ENCODE assay signal across 26 cellular contexts in the genomic region with DNA sequence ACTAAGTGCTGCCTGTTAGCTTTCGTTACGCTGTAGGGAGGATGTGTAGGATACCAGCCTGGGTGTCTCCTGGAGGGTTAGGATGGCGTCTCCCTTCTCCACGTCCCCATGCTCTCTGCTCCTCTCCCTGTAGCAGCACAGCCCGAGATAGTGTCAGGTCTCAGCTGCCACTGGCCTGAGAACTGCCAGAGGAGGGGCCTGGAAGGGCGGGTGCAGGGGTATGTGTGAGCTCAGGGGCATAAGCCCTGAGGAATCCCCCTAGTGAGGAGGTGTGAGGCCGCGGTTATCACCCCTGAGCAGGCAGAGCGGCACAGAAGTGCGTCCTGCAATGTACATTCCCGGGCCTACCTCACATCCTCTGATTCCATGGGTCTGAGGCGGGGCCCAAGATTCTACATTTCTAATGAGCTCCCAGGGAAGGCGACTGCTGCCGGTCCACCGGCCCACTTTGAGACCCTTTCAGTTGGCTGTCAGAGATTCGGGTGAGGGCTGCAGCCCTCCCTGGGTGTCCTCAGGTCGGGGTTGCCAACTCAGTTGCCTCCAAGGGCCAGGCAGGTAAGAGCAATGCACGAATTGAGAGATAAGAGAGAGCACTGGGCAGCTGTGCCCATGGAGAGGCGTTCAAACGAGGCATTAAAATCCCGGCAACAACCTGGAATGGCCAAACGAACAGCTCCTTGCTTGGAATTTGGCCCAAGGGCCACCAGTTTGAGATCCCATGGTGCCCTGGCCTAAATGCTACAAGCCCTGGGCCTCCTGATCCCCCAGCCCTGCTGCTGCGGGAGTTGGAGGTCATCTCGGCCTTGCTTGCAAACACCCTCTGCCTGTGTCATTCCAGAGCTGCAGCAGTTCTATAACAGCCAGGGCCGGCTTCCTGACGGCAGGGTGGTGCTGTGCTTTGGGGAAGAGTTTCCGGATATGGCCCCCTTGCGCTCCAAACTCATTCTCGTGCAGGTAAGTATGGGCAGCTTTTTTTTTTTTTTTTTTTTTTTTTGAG. TPM values are rescaled to one million over a fixed set of nuclear protein-coding genes. Genes with fewer than 3 reads are reported as not detected.
A peak's percentile ranks its signal among the peaks of the same experiment; 100 is the strongest.
DNase-seq lines count a peak whose midpoint lies in the region; ATAC-seq, FAIRE-seq and TF ChIP-seq lines count a peak whose summit lies in the region.
"Had no signal": no experiment of that assay in that cellular context is flagged by ENCODE, and none has a peak within 500 bp of the region (broad histone marks: within the 10 kb centered on the region; RNA-seq: fewer than 3 reads in every experiment).

No MANE protein-coding gene starts in this region.

- peaks cover 35% of the 10 kb centered on the region for H3K36me3 Mint-ChIP-seq in activated naive CD4-positive, alpha-beta T cell treated with anti-CD3 and anti-CD28 coated beads, Interleukin-2, amount 50 U/mL, for 24 hours
- H3K36me3 Mint-ChIP-seq in natural killer cell treated with Interleukin-12 subunit alpha and Interleukin-12 subunit beta and Interleukin-15 and Interleukin-18, amount 100 ng/mL, for 72 hours = peaks cover 32% of the 10 kb centered on the region
- H3K36me3 Mint-ChIP-seq: CD4-positive, alpha-beta memory T cell had no signal

- FAIRE-seq in GM12878 (lab: Jason Lieb, UNC) (no peak), HepG2 (lab: Jason Lieb, UNC) (no peak), frontal cortex (lab: Jason Lieb, UNC) (no peak)
- FAIRE-seq: A549 had no signal

- H3K9me3 ChIP-seq in GM12878 (replicated peaks; ENCODE audit: control insufficient read depth, insufficient read depth, low read length) = no peaks in the 10 kb centered on the region
- no peaks in the 10 kb centered on the region for H3K9me3 ChIP-seq in HepG2 (ENCODE audit: low read length)
- H3K9me3 ChIP-seq: A549, left lung, sigmoid colon had no signal

- 95% methylated on average over 29 of the region's 29 CpGs for WGBS in GM12878 (ENCODE audit: insufficient coverage, insufficient replicate concordance, low lambda C conversion rate, missing lambda C conversion rate)
- 55% methylated on average over 27 of the region's 29 CpGs for WGBS in HepG2 (ENCODE audit: low lambda C conversion rate)

- H3K36me3 ChIP-seq in GM12878 (ENCODE audit: control insufficient read depth in 2 of 2, insufficient read depth in 2 of 2, low read length in 1 of 2) = peaks cover 45 to 51% of the 10 kb centered on the region in 2 experiments
- no peaks in the 10 kb centered on the region for H3K36me3 ChIP-seq in HepG2 (replicated peaks in 1 of 2; ENCODE audit: control insufficient read depth in 1 of 2, insufficient read depth in 2 of 2, low read length in 2 of 2)
- H3K36me3 ChIP-seq: sigmoid colon had no signal

- no TSS peak for BruUV-seq in GM12878 (replicated peaks; lab: Mats Ljungman, UMichigan)
- no TSS peak for BruUV-seq in HepG2 (replicated peaks; lab: Mats Ljungman, UMichigan)

- no peak for TF ChIP-seq CTCF in GM12878 (IDR thresholded peaks at IDR 0.05 in 2 of 3, conservative IDR thresholded peaks at IDR 0.05 in 1 of 3; ENCODE audit: control insufficient read depth in 2 of 3, extremely low read depth in 1 of 3, insufficient read depth in 1 of 3, low read depth in 3 of 3, low read length in 3 of 3)
- TF ChIP-seq CTCF in HepG2 (CRISPR knock-in tag; IDR thresholded peaks at IDR 0.05) = no peak

- H3K27ac ChIP-seq in GM12878 (ENCODE audit: control insufficient read depth, insufficient read depth) (no peak overlapping the region), HepG2 (ENCODE audit: extremely low read length, insufficient read depth, low read length) (no peak overlapping the region)
- H3K27ac ChIP-seq: A549, left lung, PC-9, sigmoid colon had no signal

- TF ChIP-seq RAD21 in GM12878 (IDR thresholded peaks at IDR 0.05; ENCODE audit: insufficient read depth, low read depth, low read length) = no peak
- TF ChIP-seq RAD21 in HepG2 (CRISPR knock-in tag; IDR thresholded peaks at IDR 0.05) = no peak

- peak; percentile 36; the same call in 1 of the 2 replicates for TF ChIP-seq POLR2A in GM12878 (IDR thresholded peaks at IDR 0.05; ENCODE audit: low read depth, low read length)
- no peak for TF ChIP-seq POLR2A in HepG2 (IDR thresholded peaks at IDR 0.05; ENCODE audit: insufficient read depth in 1 of 2, low read depth in 2 of 2, low read length in 2 of 2)

- in situ Hi-C loops in GM12878 (cut with MboI) = no loop called here
- in situ Hi-C loops in HepG2 (cut with HindIII; ENCODE audit: extremely low pct_ligation_motif_present, low pct_unique_long_range_greater_than_20kb) = no loop called here

- H3K4me1 Mint-ChIP-seq in activated naive CD4-positive, alpha-beta T cell treated with anti-CD3 and anti-CD28 coated beads, Interleukin-2, amount 50 U/mL, for 24 hours = peaks cover 35% of the 10 kb centered on the region
- H3K4me1 Mint-ChIP-seq in natural killer cell treated with Interleukin-12 subunit alpha and Interleukin-12 subunit beta and Interleukin-15 and Interleukin-18, amount 100 ng/mL, for 72 hours (ENCODE audit: low read depth in 2 of 2) = peaks cover 38 to 56% of the 10 kb centered on the region in 2 donors

- TF ChIP-seq EP300 in GM12878 (IDR thresholded peaks at IDR 0.05; ENCODE audit: borderline replicate concordance in 1 of 2, control insufficient read depth in 1 of 2, low read depth in 2 of 2, low read length in 2 of 2) = no peak
- no peak for TF ChIP-seq EP300 in HepG2 (IDR thresholded peaks at IDR 0.05; ENCODE audit: low read depth in 2 of 2, low read length in 2 of 2)
- no peak for TF ChIP-seq EP300 in HepG2 (CRISPR knock-in tag; IDR thresholded peaks at IDR 0.05; ENCODE audit: borderline replicate concordance)

- H3K9ac ChIP-seq in GM12878 (ENCODE audit: control insufficient read depth, insufficient read depth, low read length) = no peak overlapping the region
- no peak overlapping the region for H3K9ac ChIP-seq in HepG2 (ENCODE audit: insufficient read depth, low read depth, low read length)

- H2AFZ ChIP-seq in GM12878 (ENCODE audit: control insufficient read depth, low read depth, low read length) = no peak overlapping the region
- no peak overlapping the region for H2AFZ ChIP-seq in HepG2 (ENCODE audit: low read length)
- H2AFZ ChIP-seq: PC-9 had no signal

- no peak overlapping the region for H3K4me3 ChIP-seq in GM12878
- H3K4me3 ChIP-seq in HepG2 (replicated peaks in 1 of 3; ENCODE audit: insufficient read depth in 1 of 3, low read depth in 2 of 3, low read length in 3 of 3) = no peak overlapping the region
- H3K4me3 ChIP-seq: A549, left lung, PC-9, sigmoid colon had no signal

- no peaks in the 10 kb centered on the region for H3K27me3 Mint-ChIP-seq in activated naive CD4-positive, alpha-beta T cell treated with anti-CD3 and anti-CD28 coated beads, Interleukin-2, amount 50 U/mL, for 24 hours
- no peaks in the 10 kb centered on the region for H3K27me3 Mint-ChIP-seq in natural killer cell treated with Interleukin-12 subunit alpha and Interleukin-12 subunit beta and Interleukin-15 and Interleukin-18, amount 100 ng/mL, for 72 hours

- H3K4me1 ChIP-seq in GM12878 (ENCODE audit: control insufficient read depth, insufficient read depth, low read length) (peaks cover 33% of the 10 kb centered on the region), HepG2 (ENCODE audit: insufficient read depth, low read length) (peaks cover 15% of the 10 kb centered on the region)
- H3K4me1 ChIP-seq: A549, sigmoid colon had no signal

- POLR2A ChIA-PET in GM12878 (lab: Charles Lee) = interaction anchor here (1.1 kb wide), 1 partner anchor 17 kb away, joined by 3 read pairs; no protein-coding TSS in a partner anchor
- POLR2A ChIA-PET in HepG2 (lab: Yijun Ruan, JAX) = interaction anchor here (0.7 kb wide), 1 partner anchor 70 kb away, joined by 4 read pairs; no protein-coding TSS in a partner anchor

- CTCF ChIA-PET in GM12878 (lab: Yijun Ruan, JAX) (interaction anchor here (0.6 to 3.6 kb wide), 4 partner anchors 48 to 103 kb away, joined by 3 to 17 read pairs (median 3); no protein-coding TSS in a partner anchor), HepG2 (lab: Yijun Ruan, JAX; ENCODE audit: low intra/inter-chr PET ratio, low total read pairs) (no interaction called here)

- no peak for DNase-seq in activated naive CD4-positive, alpha-beta T cell treated with anti-CD3 and anti-CD28 coated beads, Interleukin-2, amount 50 U/mL, for 16 hours
- DNase-seq in GM12878 (ENCODE audit: low read depth, low spot score) (no peak), NCI-H1930 (lab: John Stamatoyannopoulos, UW) (no peak), HepG2 (ENCODE audit: low spot score) (no peak), frontal cortex (ENCODE audit: low spot score in 2 of 2) (no peak)
- DNase-seq in natural killer cell treated with Interleukin-12 subunit alpha and Interleukin-12 subunit beta and Interleukin-15 and Interleukin-18, amount 100 ng/mL, for 72 hours (ENCODE audit: low spot score) = peak; percentile 88
- DNase-seq: activated CD4-positive, alpha-beta T cell treated with anti-CD3 and anti-CD28 coated beads for 1 hour; activated effector memory CD4-positive, alpha-beta T cell treated with Interleukin-2 at 50 U/mL for 16 hours; CD4-positive, alpha-beta memory T cell; erythroblast; left lung; mesenchymal stem cell; NCI-H1417; NCI-H2081; NCI-H2227 treated with DMSO at 0.1 percent for 48 hours; NCI-H526; PC-9; sigmoid colon; stimulated activated CD4-positive, alpha-beta T cell treated with anti-CD3 and anti-CD28 coated beads, Interleukin-4, amount 100 ng/mL, for 24 hours had no signal

- H3K79me2 ChIP-seq in GM12878 (ENCODE audit: control insufficient read depth, insufficient read depth, low read length) = peaks cover 30% of the 10 kb centered on the region
- H3K79me2 ChIP-seq in HepG2 (ENCODE audit: insufficient read depth, low read length) = no peaks in the 10 kb centered on the region

- H3K27me3 ChIP-seq in GM12878 (replicated peaks in 1 of 2; ENCODE audit: control insufficient read depth in 2 of 2, insufficient read depth in 2 of 2, low read length in 1 of 2) = no peaks in the 10 kb centered on the region
- H3K27me3 ChIP-seq in HepG2 (ENCODE audit: control insufficient read depth in 1 of 2, insufficient read depth in 2 of 2, low read length in 2 of 2) = peaks cover 5 to 14% of the 10 kb centered on the region in 2 experiments; a peak in 3 of 5 replicates
- H3K27me3 ChIP-seq: left lung had no signal

- H3K4me2 ChIP-seq in GM12878 (ENCODE audit: control insufficient read depth, insufficient read depth) = no peak overlapping the region
- no peak overlapping the region for H3K4me2 ChIP-seq in HepG2 (ENCODE audit: low read depth, low read length)
- H3K4me2 ChIP-seq: A549, PC-9 had no signal

- peak; percentile 3; the same call in 1 of the 3 replicates for ATAC-seq in GM12878
- peak; percentile 75 to 89 for ATAC-seq in natural killer cell treated with Interleukin-12 subunit alpha and Interleukin-12 subunit beta and Interleukin-15 and Interleukin-18, amount 100 ng/mL, for 72 hours
- ATAC-seq in HepG2 = no peak
- no peak for ATAC-seq in GM18861 (IDR thresholded peaks at IDR 0.05; ENCODE audit: unreplicated experiment)
- ATAC-seq: A549, HCT116, left lung, SK-N-SH treated with all-trans-retinoic acid at 6 μM for 48 hours had no signal

- H4K20me1 ChIP-seq in GM12878 (ENCODE audit: control insufficient read depth, insufficient read depth) = peaks cover 7% of the 10 kb centered on the region; the same call in 1 of the 2 replicates
- H4K20me1 ChIP-seq in HepG2 (ENCODE audit: insufficient read depth, low read length) = no peaks in the 10 kb centered on the region

- H3K27ac Mint-ChIP-seq in activated naive CD4-positive, alpha-beta T cell treated with anti-CD3 and anti-CD28 coated beads, Interleukin-2, amount 50 U/mL, for 24 hours = peak overlapping the region; percentile 94
- H3K27ac Mint-ChIP-seq in natural killer cell treated with Interleukin-12 subunit alpha and Interleukin-12 subunit beta and Interleukin-15 and Interleukin-18, amount 100 ng/mL, for 72 hours = peak overlapping the region; percentile 47 to 85
- H3K27ac Mint-ChIP-seq: T-helper 1 cell treated with Interleukin-12 subunit alpha and Interleukin-12 subunit beta and Interleukin-4 antibody, amounts not matched to agents 30 μg/mL and 1 μg/mL, for 36 hours had no signal

- H3K9me3 Mint-ChIP-seq in activated naive CD4-positive, alpha-beta T cell treated with anti-CD3 and anti-CD28 coated beads, Interleukin-2, amount 50 U/mL, for 24 hours = no peaks in the 10 kb centered on the region
- no peaks in the 10 kb centered on the region for H3K9me3 Mint-ChIP-seq in natural killer cell treated with Interleukin-12 subunit alpha and Interleukin-12 subunit beta and Interleukin-15 and Interleukin-18, amount 100 ng/mL, for 72 hours
- H3K9me3 Mint-ChIP-seq: CD4-positive, alpha-beta memory T cell; T-helper 1 cell treated with Interleukin-12 subunit alpha and Interleukin-12 subunit beta and Interleukin-4 antibody, amounts not matched to agents 30 μg/mL and 1 μg/mL, for 36 hours had no signal

- RAD21 ChIA-PET in GM12878 (lab: Charles Lee; ENCODE audit: unreplicated experiment) = interaction anchor here (1.2 kb wide), 1 partner anchor 98 kb away, joined by 4 read pairs; no protein-coding TSS in a partner anchor

- intact Hi-C loops in GM12878 (cut with micrococcal nuclease; ENCODE audit: unreplicated experiment) = no loop called here
- intact Hi-C loops in HepG2 (cut with micrococcal nuclease; ENCODE audit: unreplicated experiment) = no loop called here

- H3K4me3 Mint-ChIP-seq in activated naive CD4-positive, alpha-beta T cell treated with anti-CD3 and anti-CD28 coated beads, Interleukin-2, amount 50 U/mL, for 24 hours = no peak overlapping the region
- peak overlapping the region; percentile 54 for H3K4me3 Mint-ChIP-seq in natural killer cell treated with Interleukin-12 subunit alpha and Interleukin-12 subunit beta and Interleukin-15 and Interleukin-18, amount 100 ng/mL, for 72 hours
- H3K4me3 Mint-ChIP-seq: CD4-positive, alpha-beta memory T cell; T-helper 1 cell treated with Interleukin-12 subunit alpha and Interleukin-12 subunit beta and Interleukin-4 antibody, amounts not matched to agents 30 μg/mL and 1 μg/mL, for 36 hours had no signal

- SMC1A ChIA-PET in GM12878 (lab: Charles Lee; ENCODE audit: uncharacterized antibody, unreplicated experiment) = interaction anchor here (0.8 to 1.2 kb wide), 3 partner anchors 11 to 30 kb away, joined by 3 to 4 read pairs (median 4); no protein-coding TSS in a partner anchor

RNA-seq across cellular contexts. Expression of a gene that starts 20.6 kb away (rescaled TPM):
- 220 and 236 TPM in 2 replicates for total RNA-seq in GM12878 (2013; cell fraction: nucleolus; rRNA removed)
- total RNA-seq in GM12878 (2014; rRNA removed) (229 and 237 TPM in 2 replicates), GM12878 (2014; rRNA removed; fragmentation: Illumina TruSeq; extraction: Trizol) (164 and 167 TPM in 2 replicates), GM12878 (2021) (181 and 191 TPM in 2 replicates), HepG2 (2016; rRNA removed; fragmentation: Illumina TruSeq; extraction: Trizol) (not detected in 2 replicates), frontal cortex (3.7 TPM)
- polyA plus RNA-seq in GM12878 (2011; ENCODE audit: low read depth) = 62.7 TPM
- polyA plus RNA-seq in GM12878 (2011; rRNA removed) (220 and 328 TPM in 2 replicates), GM12878 (2014; fragmentation: Illumina TruSeq; extraction: Trizol) (181 and 269 TPM in 2 replicates), GM12878 (2014; fragmentation: Nextera tagmentation; extraction: Ambion mirVana) (10 to 100 TPM; 17.1 to 34.5 TPM), GM12878 (2014; rRNA removed) (179 and 194 TPM in 2 replicates), GM12878 (2016; fragmentation: Nextera tagmentation; extraction: Ambion mirVana) (100 to 1,000 TPM; 104 to 121 TPM), HepG2 (2011; rRNA removed) (not detected in 2 replicates)
- polyA plus RNA-seq in GM12878 (2011; cell fraction: cytosol; rRNA removed) = 175 and 263 TPM in 2 replicates
- polyA plus RNA-seq in GM12878 (2011; cell fraction: nucleus; rRNA removed) = 312 and 314 TPM in 2 replicates
- polyA plus RNA-seq in GM12878 (2012) = 116 and 131 TPM in 2 replicates
- polyA minus RNA-seq in GM12878 (2011; rRNA and poly(A)+ RNA removed) = 201 and 208 TPM in 2 replicates
- polyA minus RNA-seq in GM12878 (2011; cell fraction: cytosol; rRNA and poly(A)+ RNA removed) = 109 and 123 TPM in 2 replicates
- polyA minus RNA-seq in GM12878 (2011; cell fraction: nucleus; rRNA and poly(A)+ RNA removed) = 155 and 194 TPM in 2 replicates
- total RNA-seq in natural killer cell treated with Interleukin-12 subunit alpha and Interleukin-12 subunit beta and Interleukin-15 and Interleukin-18, amount 100 ng/mL, for 72 hours = 100 to 1,000 TPM; 198 to 510 TPM
- not detected in 2 replicates for total RNA-seq in HepG2 (2016; cell fraction: cytosol; rRNA removed; fragmentation: Illumina TruSeq; extraction: Trizol; ENCODE audit: low read depth)
- not detected in 2 replicates for total RNA-seq in HepG2 (2016; cell fraction: insoluble cytoplasmic fraction; rRNA removed; fragmentation: Illumina TruSeq; extraction: Trizol)
- not detected in 2 replicates for total RNA-seq in HepG2 (2016; cell fraction: membrane; rRNA removed; fragmentation: Illumina TruSeq; extraction: Trizol)
- total RNA-seq in HepG2 (2016; cell fraction: nucleus; rRNA removed; fragmentation: Illumina TruSeq; extraction: Trizol) = not detected in 2 replicates
- polyA plus RNA-seq in HepG2 (2011; cell fraction: cytosol; rRNA removed) = 0.05 TPM in 1 of 2 replicates, not detected in the other
- 0.28 TPM in 1 of 2 replicates, not detected in the other for polyA plus RNA-seq in HepG2 (2011; cell fraction: nucleus; rRNA removed)
- not detected in 2 replicates for polyA plus RNA-seq in HepG2 (2012)
- not detected in 2 replicates for polyA plus RNA-seq in HepG2 (2016; cell fraction: cytosol; fragmentation: Illumina TruSeq; extraction: Trizol; ENCODE audit: low read depth)
- polyA plus RNA-seq in HepG2 (2016; cell fraction: insoluble cytoplasmic fraction; fragmentation: Illumina TruSeq; extraction: Trizol; ENCODE audit: low read depth) = not detected in 2 replicates
- not detected in 2 replicates for polyA plus RNA-seq in HepG2 (2016; cell fraction: membrane; fragmentation: Illumina TruSeq; extraction: Trizol; ENCODE audit: low read depth)
- polyA plus RNA-seq in HepG2 (2016; cell fraction: nucleus; fragmentation: Illumina TruSeq; extraction: Trizol; ENCODE audit: insufficient read depth, low read depth) = not detected in 2 replicates
- 0.61 TPM in 1 of 2 replicates, not detected in the other for polyA minus RNA-seq in HepG2 (2011; rRNA and poly(A)+ RNA removed; ENCODE audit: low replicate concordance)
- not detected in 2 replicates for polyA minus RNA-seq in HepG2 (2011; cell fraction: cytosol; rRNA and poly(A)+ RNA removed)
- polyA minus RNA-seq in HepG2 (2011; cell fraction: nucleus; rRNA and poly(A)+ RNA removed) = not detected in 2 replicates
- total RNA-seq: PC-9, pulmonary artery endothelial cell had no signal

Comparison
In these comparisons a context has a peak if more than half of its experiments do, and no peak if none do; other contexts are left out.
1. ATAC-seq: peak in GM12878 (single experiment) and natural killer cell treated with Interleukin-12 subunit alpha and Interleukin-12 subunit beta and Interleukin-15 and Interleukin-18, amount 100 ng/mL, for 72 hours (2 of 2); none in HepG2 (single experiment) and GM18861 (single experiment).
2. RNA of a gene that starts 20.6 kb away (total RNA-seq): 198 to 510 TPM in natural killer cell treated with Interleukin-12 subunit alpha and Interleukin-12 subunit beta and Interleukin-15 and Interleukin-18, amount 100 ng/mL, for 72 hours and 164 to 237 TPM in GM12878; 3.7 TPM in frontal cortex (single experiment) and not detected in HepG2; every median in the first group is over 10 times any median in the second.